In genomic region chr1:149229810-149230209, GRCh38 we compare ENCODE assay signal across 8 cellular contexts.
A peak's percentile ranks its signal among the peaks of the same experiment; 100 is the strongest.
DNase-seq lines count a peak whose midpoint lies in the region; ATAC-seq, FAIRE-seq and TF ChIP-seq lines count a peak whose summit lies in the region.
"Not testable (repeated sequence)": the region's sequence is repeated elsewhere in the genome, so short reads cannot be mapped to it uniquely, and the experiment has no call there.

No MANE protein-coding gene starts in this region.

- H3K79me2 ChIP-seq in GM23248 (ENCODE audit: insufficient read depth) = not testable (repeated sequence)

- TF ChIP-seq POLR2A in gastrocnemius medialis (IDR thresholded peaks at IDR 0.05) = not testable (repeated sequence)

- H3K36me3 Mint-ChIP-seq in activated T-cell treated with anti-CD3 and anti-CD28 coated beads, Interleukin-2, amount 50 U/mL, for 72 hours (ENCODE audit: insufficient read depth in 2 of 2); chondrocyte (ENCODE audit: low read depth); naive thymus-derived CD8-positive, alpha-beta T cell: not testable (repeated sequence)

- not testable (repeated sequence) for H3K27ac Mint-ChIP-seq in activated T-cell treated with anti-CD3 and anti-CD28 coated beads, Interleukin-2, amount 50 U/mL, for 72 hours; naive thymus-derived CD8-positive, alpha-beta T cell
- peak overlapping the region; percentile 49 for H3K27ac Mint-ChIP-seq in chondrocyte (ENCODE audit: unreplicated experiment)

- H3K36me3 ChIP-seq in GM23248 (ENCODE audit: low read depth); kidney (ENCODE audit: control insufficient read depth in 1 of 2, insufficient read depth in 2 of 2, low read length in 2 of 2); gastrocnemius medialis; tibial artery: not testable (repeated sequence)

- not testable (repeated sequence) for H2AFZ ChIP-seq in GM23248

- POLR2A ChIA-PET in naive thymus-derived CD8-positive, alpha-beta T cell (lab: Charles Lee) = not testable (repeated sequence)

- not testable (repeated sequence) for H3K4me1 Mint-ChIP-seq in activated T-cell treated with anti-CD3 and anti-CD28 coated beads, Interleukin-2, amount 50 U/mL, for 72 hours (ENCODE audit: low read depth); chondrocyte (ENCODE audit: low read depth); naive thymus-derived CD8-positive, alpha-beta T cell

- not testable (repeated sequence) for H3K4me3 Mint-ChIP-seq in activated T-cell treated with anti-CD3 and anti-CD28 coated beads, Interleukin-2, amount 50 U/mL, for 72 hours; chondrocyte (ENCODE audit: unreplicated experiment); naive thymus-derived CD8-positive, alpha-beta T cell

- H3K4me1 ChIP-seq in GM23248 (ENCODE audit: insufficient read depth); kidney (ENCODE audit: control insufficient read depth in 1 of 2, insufficient read depth in 1 of 2, low read depth in 1 of 2, low read length in 2 of 2); gastrocnemius medialis; tibial artery: not testable (repeated sequence)

- in situ Hi-C loops in GM23248 (cut with MboI); gastrocnemius medialis (cut with MboI; ENCODE audit: low sequenced_read_pairs in 4 of 4): not testable (repeated sequence)

- DNase-seq in GM23248; activated T-cell treated with anti-CD3 and anti-CD28 coated beads, Interleukin-2, amount 50 U/mL, for 72 hours; chondrocyte (ENCODE audit: low spot score): not testable (repeated sequence)
- DNase-seq in head of caudate nucleus (peak in 40 of 42 donors; percentile 3 to 74 (median 32)), kidney (peak; percentile 26), gastrocnemius medialis (peak; percentile 57 to 78), tibial artery (peak; percentile 30 to 71)
- peak in 1 of 10 donors; percentile 18 for DNase-seq in naive thymus-derived CD8-positive, alpha-beta T cell

- not testable (repeated sequence) for H3K9me3 Mint-ChIP-seq in activated T-cell treated with anti-CD3 and anti-CD28 coated beads, Interleukin-2, amount 50 U/mL, for 72 hours; chondrocyte (ENCODE audit: low read depth); naive thymus-derived CD8-positive, alpha-beta T cell

- peak overlapping the region; percentile 35; the same call in 1 of the 2 replicates for H3K27ac ChIP-seq in GM23248
- not testable (repeated sequence) for H3K27ac ChIP-seq in kidney (ENCODE audit: low read depth in 2 of 2, low read length in 2 of 2)
- H3K27ac ChIP-seq in gastrocnemius medialis = peak overlapping the region; percentile 75 to 81 (median 78)
- peak overlapping the region; percentile 75 to 76 for H3K27ac ChIP-seq in tibial artery

- H3K9ac ChIP-seq in GM23248; kidney (ENCODE audit: low read length in 2 of 2): not testable (repeated sequence)

- not testable (repeated sequence) for H3K27me3 ChIP-seq in GM23248 (replicated peaks; ENCODE audit: insufficient read depth); gastrocnemius medialis; tibial artery

- not testable (repeated sequence) for H4K20me1 ChIP-seq in GM23248 (ENCODE audit: insufficient read depth)

- TF ChIP-seq CTCF in chondrocyte (IDR thresholded peaks at IDR 0.05); kidney (IDR thresholded peaks at IDR 0.05; ENCODE audit: borderline replicate concordance, extremely low read depth, insufficient read depth); gastrocnemius medialis (IDR thresholded peaks at IDR 0.05 in 4 of 5, conservative IDR thresholded peaks at IDR 0.05 in 1 of 5); tibial artery (IDR thresholded peaks at IDR 0.05): not testable (repeated sequence)

- ATAC-seq in activated T-cell treated with anti-CD3 and anti-CD28 coated beads, Interleukin-2, amount 50 U/mL, for 72 hours (replicated peaks in 1 of 2) = peak; percentile 35 to 66
- ATAC-seq in naive thymus-derived CD8-positive, alpha-beta T cell = peak; percentile 83 to 84
- ATAC-seq in gastrocnemius medialis = peak; percentile 82 to 84

- intact Hi-C loops in head of caudate nucleus (cut with DNase I); kidney (cut with DNase I); gastrocnemius medialis (cut with DNase I; ENCODE audit: low total_unique reads); tibial artery (cut with DNase I; ENCODE audit: low total_unique reads): not testable (repeated sequence)

- FAIRE-seq in kidney (lab: Jason Lieb, UNC) = not testable (repeated sequence)

- not testable (repeated sequence) for H3K4me3 ChIP-seq in GM23248; kidney (ENCODE audit: low read length in 2 of 2); gastrocnemius medialis; tibial artery

- not testable (repeated sequence) for H3K9me2 ChIP-seq in GM23248 (ENCODE audit: insufficient read depth)

- WGBS in GM23248 (ENCODE audit: low coverage in 1 of 2, low lambda C conversion rate in 2 of 2, missing lambda C conversion rate in 2 of 2), 2 experiments = 79 to 89% methylated on average over 3 of the region's 5 CpGs

- H3K27me3 Mint-ChIP-seq in activated T-cell treated with anti-CD3 and anti-CD28 coated beads, Interleukin-2, amount 50 U/mL, for 72 hours (ENCODE audit: low read depth); chondrocyte (ENCODE audit: low read depth); naive thymus-derived CD8-positive, alpha-beta T cell: not testable (repeated sequence)

- not testable (repeated sequence) for H3K4me2 ChIP-seq in GM23248 (ENCODE audit: unreplicated experiment)

- H3F3A ChIP-seq in GM23248 (ENCODE audit: insufficient read depth) = not testable (repeated sequence)

- not testable (repeated sequence) for H3K9me3 ChIP-seq in GM23248 (ENCODE audit: low read depth); kidney (ENCODE audit: control insufficient read depth in 1 of 2, low read length in 2 of 2); gastrocnemius medialis; tibial artery
